Comparison of ENCODE assay signal across 8 cellular contexts in genomic region chr19:2151339-2152229, GRCh38. TPM values are rescaled to one million over a fixed set of nuclear protein-coding genes. Genes with fewer than 3 reads are reported as not detected.
DNase-seq lines count a peak whose midpoint lies in the region; ATAC-seq, FAIRE-seq and TF ChIP-seq lines count a peak whose summit lies in the region.

Gene AP3D1 (minus strand): TSS chr19:2151566. CDS start chr19:2151334, 232 bp downstream.

- H2BK15ac ChIP-seq in H1 (ENCODE audit: low read length) = no peak within 1 kb of the TSS

- peak within 1 kb of the TSS; percentile 90 for H2BK5ac ChIP-seq in H1 (ENCODE audit: low read depth, low read length)

- H4K20me1 ChIP-seq in H1 (replicated peaks in 1 of 2; ENCODE audit: control insufficient read depth in 1 of 2, insufficient read depth in 2 of 2, low read length in 2 of 2) = peaks cover 14% of the 10 kb centered on the region in 2 experiments

- no peak for TF ChIP-seq CTCF in H1 (IDR thresholded peaks at IDR 0.05; ENCODE audit: control extremely low read depth in 1 of 3, insufficient read depth in 1 of 3, low read depth in 1 of 3, low read length in 3 of 3)

- WGBS in H1 (ENCODE audit: extremely low coverage in 1 of 2, insufficient coverage in 1 of 2, insufficient read length in 1 of 2, insufficient replicate concordance in 2 of 2, low coverage in 1 of 2, low lambda C conversion rate in 2 of 2, missing lambda C conversion rate in 1 of 2), 2 experiments = 9% methylated on average over 31 of the region's 74 CpGs; no CpG with 5 or more reads in 1 of the 2 experiments

- H3K9me3 ChIP-seq in NT2/D1 (ENCODE audit: insufficient read depth, low read length) (no peaks in the 10 kb centered on the region), H1 (ENCODE audit: insufficient read depth in 2 of 2, low read depth in 1 of 2, low read length in 1 of 2) (no peaks in the 10 kb centered on the region)

- H3K27ac ChIP-seq in H1 (ENCODE audit: low read depth, low read length) = peak within 1 kb of the TSS; percentile 36

- H3K18ac ChIP-seq in H1 (ENCODE audit: extremely low read depth, low read length) = no peak within 1 kb of the TSS

- peaks cover 30% of the 10 kb centered on the region for H3K36me3 ChIP-seq in NT2/D1 (ENCODE audit: insufficient read depth, insufficient read length, low read length)
- H3K36me3 ChIP-seq in H1 (ENCODE audit: control insufficient read depth in 2 of 4, insufficient read depth in 4 of 4, low read length in 3 of 4) = 0 out of 8 replicates have a peak, but pooled peaks cover 0 to 2% (median 0%) of the 10 kb centered on the region in 4 experiments

- TF ChIP-seq EP300 in H1 (IDR thresholded peaks at IDR 0.05; ENCODE audit: borderline replicate concordance in 1 of 2, low read depth in 2 of 2, low read length in 2 of 2) = no peak

- CTCF ChIA-PET in activated CD8-positive, alpha-beta memory T cell treated with anti-CD3 and anti-CD28 coated beads, Interleukin-2, amount 10 ng/mL, durations not matched to agents 7 days and 5 days (lab: Charles Lee) = interaction anchor here (0.9 to 1.7 kb wide), 8 partner anchors 12 to 176 kb away, joined by 3 to 7 read pairs (median 3); partner anchors contain the start of genes DOT1L and PLEKHJ1
- CTCF ChIA-PET in H1 (lab: Charles Lee; ENCODE audit: partially characterized antibody) = interaction anchor here (0.8 to 1.5 kb wide), 5 partner anchors 10 to 123 kb away, joined by 3 to 10 read pairs (median 3); no protein-coding TSS in a partner anchor

- peak in 1 of 2 experiments; percentile 29; a peak in 1 of 3 replicates for TF ChIP-seq POLR2A in H1 (IDR thresholded peaks at IDR 0.05; ENCODE audit: control extremely low read depth in 1 of 2, low read depth in 2 of 2, low read length in 2 of 2)

- H4K91ac ChIP-seq in H1 (replicated peaks; ENCODE audit: insufficient read length, low read length) = peak within 1 kb of the TSS; percentile 65

- H3K27me3 ChIP-seq in NT2/D1 (ENCODE audit: insufficient read depth, insufficient read length) = no peaks in the 10 kb centered on the region
- no peaks in the 10 kb centered on the region for H3K27me3 ChIP-seq in H1 (replicated peaks in 1 of 4; ENCODE audit: control insufficient read depth in 3 of 4, extremely low read depth in 1 of 4, insufficient read depth in 3 of 4, low read length in 3 of 4)

- peak; percentile 42 for FAIRE-seq in H1 (lab: Jason Lieb, UNC)

- no peak within 1 kb of the TSS for H2BK20ac ChIP-seq in H1 (ENCODE audit: low read length)

- no peak within 1 kb of the TSS for H2BK12ac ChIP-seq in H1 (ENCODE audit: low read depth, low read length)

- H2AFZ ChIP-seq in H1 (ENCODE audit: low read length) = no peak within 1 kb of the TSS; the same call in 1 of the 2 replicates

- no peak within 1 kb of the TSS for H2AK5ac ChIP-seq in H1 (ENCODE audit: low read depth, low read length)

- H4K8ac ChIP-seq in H1 (ENCODE audit: extremely low read depth, insufficient read depth, low read length) = peak within 1 kb of the TSS; percentile 84

- no peak within 1 kb of the TSS for H3K23ac ChIP-seq in H1 (ENCODE audit: insufficient read length)

- peak within 1 kb of the TSS; percentile 80 for H3K4me3 Mint-ChIP-seq in activated CD8-positive, alpha-beta memory T cell treated with anti-CD3 and anti-CD28 coated beads, Interleukin-2, amount 10 ng/mL, durations not matched to agents 7 days and 5 days
- peak within 1 kb of the TSS; percentile 85 for H3K4me3 Mint-ChIP-seq in memory B cell

- H3K4me3 ChIP-seq in NT2/D1 (ENCODE audit: insufficient read length, low read depth) (peak within 1 kb of the TSS; percentile 100), H1 (ENCODE audit: extremely low read depth in 1 of 4, insufficient read depth in 2 of 4, low read depth in 3 of 4, low read length in 4 of 4) (peak within 1 kb of the TSS; percentile 64 to 99 (median 92))

- H4K5ac ChIP-seq in H1 (ENCODE audit: insufficient read length, low read depth, low read length) = peak within 1 kb of the TSS; percentile 82

- peaks cover 10% of the 10 kb centered on the region; the same call in 1 of the 2 replicates for H3K79me1 ChIP-seq in H1 (ENCODE audit: low read depth, low read length)

- ATAC-seq in GM21381 (IDR thresholded peaks at IDR 0.05; ENCODE audit: unreplicated experiment) (peak; percentile 89), memory B cell (ENCODE audit: low read depth) (peak; percentile 87)
- peak; percentile 90 for ATAC-seq in activated CD8-positive, alpha-beta memory T cell treated with anti-CD3 and anti-CD28 coated beads, Interleukin-2, amount 10 ng/mL, durations not matched to agents 7 days and 5 days

- POLR2A ChIA-PET in H1 (lab: Charles Lee; ENCODE audit: partially characterized antibody) = interaction anchor here (0.5 to 1.1 kb wide), 3 partner anchors 11 to 266 kb away, joined by 3 to 4 read pairs (median 3); partner anchors contain the start of gene ABHD17A

- peaks cover 33 to 46% of the 10 kb centered on the region in 2 experiments for H3K79me2 ChIP-seq in H1 (ENCODE audit: control insufficient read depth in 1 of 2, insufficient read depth in 2 of 2, low read length in 2 of 2)

- no peaks in the 10 kb centered on the region for H3K9me3 Mint-ChIP-seq in activated CD8-positive, alpha-beta memory T cell treated with anti-CD3 and anti-CD28 coated beads, Interleukin-2, amount 10 ng/mL, durations not matched to agents 7 days and 5 days (ENCODE audit: low read depth)
- no peaks in the 10 kb centered on the region for H3K9me3 Mint-ChIP-seq in memory B cell

- H3K4me1 Mint-ChIP-seq in activated CD8-positive, alpha-beta memory T cell treated with anti-CD3 and anti-CD28 coated beads, Interleukin-2, amount 10 ng/mL, durations not matched to agents 7 days and 5 days = peaks cover 46% of the 10 kb centered on the region
- peaks cover 25% of the 10 kb centered on the region for H3K4me1 Mint-ChIP-seq in memory B cell

- H3K36me3 Mint-ChIP-seq in activated CD8-positive, alpha-beta memory T cell treated with anti-CD3 and anti-CD28 coated beads, Interleukin-2, amount 10 ng/mL, durations not matched to agents 7 days and 5 days = peaks cover 6% of the 10 kb centered on the region
- no peaks in the 10 kb centered on the region for H3K36me3 Mint-ChIP-seq in memory B cell

- H3K4me2 ChIP-seq in H1 (ENCODE audit: insufficient read depth in 1 of 2, low read depth in 2 of 2, low read length in 2 of 2) = peak within 1 kb of the TSS; percentile 86 to 96

- no peak within 1 kb of the TSS for H3K14ac ChIP-seq in H1 (ENCODE audit: insufficient read length)

- peak; percentile 100 for DNase-seq in COR-L47 (lab: John Stamatoyannopoulos, UW)
- peak; percentile 85 to 100 (median 100) for DNase-seq in HUDEP-2 (lab: John Stamatoyannopoulos, UW; ENCODE audit: unreplicated experiment in 76 of 76)
- DNase-seq in NT2/D1 (ENCODE audit: low read depth, low spot score) = peak; percentile 99
- DNase-seq in activated CD8-positive, alpha-beta memory T cell treated with anti-CD3 and anti-CD28 coated beads, Interleukin-2, amount 10 ng/mL, durations not matched to agents 7 days and 5 days = peak; percentile 100
- DNase-seq in H1 (ENCODE audit: low read depth in 1 of 2, low spot score in 2 of 2) = peak; percentile 99 to 100
- DNase-seq in memory B cell (ENCODE audit: low spot score in 2 of 2) = peak; percentile 97 to 100
- DNase-seq in stimulated activated CD8-positive, alpha-beta memory T cell treated with anti-CD3 and anti-CD28 coated beads, Interleukin-12 subunit alpha, Interleukin-12 subunit beta, amount 100 ng/mL, for 24 hours (ENCODE audit: extremely low read depth) = peak; percentile 99

- H3K27ac Mint-ChIP-seq in activated CD8-positive, alpha-beta memory T cell treated with anti-CD3 and anti-CD28 coated beads, Interleukin-2, amount 10 ng/mL, durations not matched to agents 7 days and 5 days = peak within 1 kb of the TSS; percentile 78
- peak within 1 kb of the TSS; percentile 74 for H3K27ac Mint-ChIP-seq in memory B cell

- no peak for TF ChIP-seq RAD21 in H1 (IDR thresholded peaks at IDR 0.05 in 1 of 2, conservative IDR thresholded peaks at IDR 0.05 in 1 of 2; ENCODE audit: low read depth in 2 of 2, low read length in 2 of 2)

- H3K9ac ChIP-seq in NT2/D1 (ENCODE audit: insufficient read length, low read depth) = peak within 1 kb of the TSS; percentile 99
- peak within 1 kb of the TSS; percentile 69 to 98 (median 94) for H3K9ac ChIP-seq in H1 (replicated peaks in 1 of 4; ENCODE audit: extremely low read depth in 1 of 4, low read depth in 3 of 4, low read length in 3 of 4)

- H3K4me1 ChIP-seq in NT2/D1 (ENCODE audit: insufficient read depth, insufficient read length) (peaks cover 13% of the 10 kb centered on the region), H1 (replicated peaks in 1 of 4; ENCODE audit: control insufficient read depth in 3 of 4, insufficient read depth in 4 of 4, low read length in 3 of 4) (peaks cover 7 to 14% (median 13%) of the 10 kb centered on the region in 4 experiments)

- no peaks in the 10 kb centered on the region for H3K27me3 Mint-ChIP-seq in activated CD8-positive, alpha-beta memory T cell treated with anti-CD3 and anti-CD28 coated beads, Interleukin-2, amount 10 ng/mL, durations not matched to agents 7 days and 5 days
- H3K27me3 Mint-ChIP-seq in memory B cell = no peaks in the 10 kb centered on the region

- peak within 1 kb of the TSS; percentile 78 for H3K4ac ChIP-seq in H1 (replicated peaks; ENCODE audit: insufficient read length, low read depth, low read length)

- peak within 1 kb of the TSS; percentile 86 for H3K56ac ChIP-seq in H1 (replicated peaks; ENCODE audit: insufficient read length, low read depth, low read length)

- peaks cover 11% of the 10 kb centered on the region; the same call in 1 of the 2 replicates for H3K23me2 ChIP-seq in H1 (ENCODE audit: low read depth, low read length)

- no peak within 1 kb of the TSS for H2BK120ac ChIP-seq in H1 (replicated peaks; ENCODE audit: low read depth, low read length)

TF ChIP-seq in H1, 55 proteins besides CTCF, POLR2A, EP300 and RAD21 (continues in another document):
- TF ChIP-seq KDM1A (IDR thresholded peaks at IDR 0.05; ENCODE audit: borderline replicate concordance, low read length) (no peak), JUN (IDR thresholded peaks at IDR 0.05; ENCODE audit: low read depth, low read length) (no peak), KDM4A (IDR thresholded peaks at IDR 0.05; ENCODE audit: low read depth, low read length, severe bottlenecking) (no peak), FOSL1 (IDR thresholded peaks at IDR 0.05; ENCODE audit: insufficient read depth, low read depth, low read length) (no peak), ASH2L (IDR thresholded peaks at IDR 0.05; ENCODE audit: low read length) (no peak)

RNA-seq across cellular contexts. Expression of gene AP3D1, which starts in this region (rescaled TPM):
- 100 to 1,000 TPM; 110 to 127 TPM for total RNA-seq in activated CD8-positive, alpha-beta memory T cell treated with anti-CD3 and anti-CD28 coated beads, Interleukin-2, amount 10 ng/mL, durations not matched to agents 7 days and 5 days
- 174 and 184 TPM in 2 replicates for total RNA-seq in H1 (2021; fragmentation: NEBNext Ultra II Directional; extraction: Animal tissue kit (Norgen Biotek cat#: 25700))
- polyA plus RNA-seq in H1 (2011; rRNA removed) = 161 and 227 TPM in 2 replicates
- 140 TPM for polyA plus RNA-seq in H1 (2011; cell fraction: cytosol; rRNA removed)
- 430 TPM for polyA plus RNA-seq in H1 (2011; cell fraction: nucleus; rRNA removed)
- polyA plus RNA-seq in H1 (2012, experiment 1 of 2) = 183 to 246 TPM (median 225 TPM) in 4 replicates
- polyA plus RNA-seq in H1 (2012, experiment 2 of 2) = 177 TPM
- polyA plus RNA-seq in H1 (2013, experiment 1 of 2) = 94.5 TPM
- polyA plus RNA-seq in H1 (2013, experiment 2 of 2) = 89.2 TPM
- 225 and 237 TPM in 2 replicates for polyA minus RNA-seq in H1 (2011; rRNA and poly(A)+ RNA removed)
- polyA minus RNA-seq in H1 (2011; cell fraction: cytosol; rRNA and poly(A)+ RNA removed) = 139 TPM
- polyA minus RNA-seq in H1 (2011; cell fraction: nucleus; rRNA and poly(A)+ RNA removed) = 125 TPM

Comparison
In these comparisons a context has a peak if more than half of its experiments do, and no peak if none do; other contexts are left out.
1. Peak in every context shown above with its lines: DNase-seq, ATAC-seq, H3K4me3 ChIP-seq and H3K27ac ChIP-seq.